In the genomic region with DNA sequence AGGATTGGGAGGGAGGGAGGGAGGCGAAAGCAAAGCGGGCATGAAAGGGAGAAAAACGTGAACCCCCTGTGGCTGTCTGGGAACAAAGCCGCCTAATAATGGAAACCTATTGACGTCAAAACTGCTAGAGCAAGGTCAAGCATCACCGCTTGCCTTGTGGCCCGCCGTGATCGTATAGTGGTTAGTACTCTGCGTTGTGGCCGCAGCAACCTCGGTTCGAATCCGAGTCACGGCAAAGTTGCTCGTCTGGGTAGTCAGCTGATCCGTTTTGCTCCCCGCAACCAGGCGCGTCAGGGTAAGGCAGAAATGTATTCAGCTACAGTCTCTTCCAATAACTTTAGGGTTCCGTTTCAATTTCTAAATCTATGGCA, we compare ENCODE assay signal across 9 cellular contexts.
DNase-seq lines count a peak whose midpoint lies in the region; ATAC-seq and TF ChIP-seq lines count a peak whose summit lies in the region.
"Had no signal": no experiment of that assay in that cellular context is flagged by ENCODE, and none has a peak within 500 bp of the region (broad histone marks: within the 10 kb centered on the region; RNA-seq: fewer than 3 reads in every experiment).

No MANE protein-coding gene starts in this region.

- peak; percentile 64 for DNase-seq in activated CD8-positive, alpha-beta memory T cell treated with anti-CD3 and anti-CD28 coated beads, Interleukin-2, amount 50 U/mL, for 48 hours
- no peak for DNase-seq in activated CD8-positive, alpha-beta memory T cell treated with anti-CD3 and anti-CD28 coated beads, Interleukin-2, amount 50 U/mL, for 4 hours
- DNase-seq in activated naive CD8-positive, alpha-beta T cell treated with anti-CD3 and anti-CD28 coated beads, Interleukin-2, amount 10 ng/mL, durations not matched to agents 7 days and 5 days, result no peak
- peak; percentile 34 for DNase-seq in medulla oblongata (ENCODE audit: extremely low spot score)
- DNase-seq in suprapubic skin (ENCODE audit: low spot score in 2 of 2), result no peak
- no peak for DNase-seq in activated gamma-delta T cell (lab: John Stamatoyannopoulos, UW)
- no peak for DNase-seq in AG08395 (ENCODE audit: low spot score)
- no peak for DNase-seq in retina
- DNase-seq: thyroid gland had no signal

- TF ChIP-seq POLR2A in suprapubic skin (IDR thresholded peaks at IDR 0.05), result no peak

- H3K4me1 Mint-ChIP-seq in activated naive CD8-positive, alpha-beta T cell treated with anti-CD3 and anti-CD28 coated beads, Interleukin-2, amount 10 ng/mL, durations not matched to agents 7 days and 5 days, result peaks cover 9% of the 10 kb centered on the region

- TF ChIP-seq CTCF in suprapubic skin (IDR thresholded peaks at IDR 0.05), result no peak

- POLR2A ChIA-PET in activated naive CD8-positive, alpha-beta T cell treated with anti-CD3 and anti-CD28 coated beads, Interleukin-2, amount 10 ng/mL, durations not matched to agents 7 days and 5 days (lab: Charles Lee), result interaction anchor here (1.0 kb wide), 1 partner anchor 11 kb away, joined by 3 read pairs; no protein-coding TSS in a partner anchor

- H3K36me3 Mint-ChIP-seq in activated naive CD8-positive, alpha-beta T cell treated with anti-CD3 and anti-CD28 coated beads, Interleukin-2, amount 10 ng/mL, durations not matched to agents 7 days and 5 days, result peaks cover 5% of the 10 kb centered on the region

- H3K4me1 ChIP-seq in suprapubic skin, result peaks cover 16% of the 10 kb centered on the region

- peak overlapping the region; percentile 43 for H3K4me3 ChIP-seq in suprapubic skin
- H3K4me3 ChIP-seq: thyroid gland had no signal

- H3K36me3 ChIP-seq in suprapubic skin, result no peaks in the 10 kb centered on the region
- H3K36me3 ChIP-seq: thyroid gland had no signal

- peaks cover 73% of the 10 kb centered on the region for H3K27me3 ChIP-seq in suprapubic skin

- no peak overlapping the region for H3K27ac ChIP-seq in suprapubic skin
- H3K27ac ChIP-seq: thyroid gland had no signal

- TF ChIP-seq EP300 in suprapubic skin (IDR thresholded peaks at IDR 0.05), result no peak

- H3K4me3 Mint-ChIP-seq in activated naive CD8-positive, alpha-beta T cell treated with anti-CD3 and anti-CD28 coated beads, Interleukin-2, amount 10 ng/mL, durations not matched to agents 7 days and 5 days, result peak overlapping the region; percentile 87

- WGBS in suprapubic skin, result 7% methylated on average over 21 of the region's 21 CpGs

- H3K27ac Mint-ChIP-seq in activated naive CD8-positive, alpha-beta T cell treated with anti-CD3 and anti-CD28 coated beads, Interleukin-2, amount 10 ng/mL, durations not matched to agents 7 days and 5 days, result no peak overlapping the region

- H3K9me3 Mint-ChIP-seq in activated naive CD8-positive, alpha-beta T cell treated with anti-CD3 and anti-CD28 coated beads, Interleukin-2, amount 10 ng/mL, durations not matched to agents 7 days and 5 days, result peaks cover 7% of the 10 kb centered on the region

- peaks cover 59% of the 10 kb centered on the region for H3K27me3 Mint-ChIP-seq in activated naive CD8-positive, alpha-beta T cell treated with anti-CD3 and anti-CD28 coated beads, Interleukin-2, amount 10 ng/mL, durations not matched to agents 7 days and 5 days

- no peak for ATAC-seq in activated naive CD8-positive, alpha-beta T cell treated with anti-CD3 and anti-CD28 coated beads, Interleukin-2, amount 10 ng/mL, durations not matched to agents 7 days and 5 days (ENCODE audit: low read depth)

- H3K9me3 ChIP-seq in suprapubic skin, result no peaks in the 10 kb centered on the region
- H3K9me3 ChIP-seq: thyroid gland had no signal

Comparison
In these comparisons a context has a peak if more than half of its experiments do, and no peak if none do; other contexts are left out.
1. DNase-seq: peak in activated CD8-positive, alpha-beta memory T cell treated with anti-CD3 and anti-CD28 coated beads, Interleukin-2, amount 50 U/mL, for 48 hours (single experiment) and medulla oblongata (single experiment); none in activated CD8-positive, alpha-beta memory T cell treated with anti-CD3 and anti-CD28 coated beads, Interleukin-2, amount 50 U/mL, for 4 hours (single experiment), activated naive CD8-positive, alpha-beta T cell treated with anti-CD3 and anti-CD28 coated beads, Interleukin-2, amount 10 ng/mL, durations not matched to agents 7 days and 5 days (single experiment), suprapubic skin (0 of 2), activated gamma-delta T cell (single experiment), AG08395 (single experiment) and retina (single experiment).